In genomic region chr11:56045538-56045937, GRCh38 we compare ENCODE assay signal across 30 cellular contexts. TPM values are rescaled to one million over a fixed set of nuclear protein-coding genes. Genes with fewer than 3 reads are reported as not detected.
"Had no signal": no experiment of that assay in that cellular context is flagged by ENCODE, and none has a peak within 500 bp of the region (broad histone marks: within the 10 kb centered on the region; RNA-seq: fewer than 3 reads in every experiment).

No MANE protein-coding gene starts in this region.

- H3K9me3 ChIP-seq: testis, thoracic aorta, thyroid gland, tibial artery, transverse colon, upper lobe of right lung, uterus, vagina had no signal

- H3K4me1 ChIP-seq: stomach, suprapubic skin, testis, thyroid gland, tibial artery, tibial nerve, transverse colon, upper lobe of left lung, upper lobe of right lung, uterus, vagina had no signal

- H3K36me3 ChIP-seq: stomach, suprapubic skin, thoracic aorta, thyroid gland, tibial artery, tibial nerve, transverse colon, upper lobe of left lung, upper lobe of right lung, uterus, vagina had no signal

- DNase-seq: stimulated activated CD4-positive, alpha-beta T cell treated with anti-CD3 and anti-CD28 coated beads, Interleukin-2, amount 100 ng/mL, for 48 hours; stimulated activated CD4-positive, alpha-beta T cell treated with anti-CD3 and anti-CD28 coated beads, Interleukin-4, amount 100 ng/mL, for 1 hour; stimulated activated CD4-positive, alpha-beta T cell treated with anti-CD3 and anti-CD28 coated beads, Interleukin-4, amount 100 ng/mL, for 24 hours; stimulated activated CD4-positive, alpha-beta T cell treated with anti-CD3 and anti-CD28 coated beads, Interleukin-4, amount 100 ng/mL, for 4 hours; stimulated activated CD8-positive, alpha-beta memory T cell treated with anti-CD3 and anti-CD28 coated beads, Interleukin-4, amount 100 ng/mL, for 48 hours; stimulated activated naive B cell treated with anti-CD40 and anti-IgM and Interleukin-4, amounts not matched to agents 10 μg/mL and 1 μg/mL and 100 μg/mL, for 72 hours; stimulated activated naive CD4-positive, alpha-beta T cell; stimulated activated naive CD4-positive, alpha-beta T cell treated with Interleukin-2 at 50 U/mL for 16 hours; stimulated activated naive CD8-positive, alpha-beta T cell treated with anti-CD3 and anti-CD28 coated beads, Interleukin-15, amount 100 ng/mL, for 72 hours; stimulated activated naive CD8-positive, alpha-beta T cell treated with anti-CD3 and anti-CD28 coated beads, Interleukin-15, Interleukin-2, amounts not matched to agents 100 U/mL and 50 U/mL, for 24 hours; stomach; substantia nigra; testis; thyroid gland; tibial artery; transverse colon; trophoblast cell; upper lobe of left lung; upper lobe of right lung; uterus had no signal

- H3K27me3 ChIP-seq: stomach, suprapubic skin, testis, thyroid gland, tibial artery, tibial nerve, transverse colon, upper lobe of left lung, upper lobe of right lung, uterus, vagina had no signal

- ATAC-seq: stimulated activated effector memory CD8-positive, alpha-beta T cell treated with anti-CD3 and anti-CD28 coated beads, Interleukin-12 subunit alpha, Interleukin-12 subunit beta, amount 100 ng/mL, for 72 hours; stimulated activated memory B cell treated with anti-CD40 and anti-IgM and Interleukin-4, amounts not matched to agents 10 μg/mL and 1 μg/mL and 100 μg/mL, for 72 hours; stimulated activated naive B cell treated with anti-CD40 and anti-IgM and Interleukin-4, amounts not matched to agents 10 μg/mL and 1 μg/mL and 100 μg/mL, for 72 hours; stimulated activated naive CD8-positive, alpha-beta T cell treated with anti-CD3 and anti-CD28 coated beads, Interleukin-15, amount 100 ng/mL, for 72 hours; stimulated activated naive CD8-positive, alpha-beta T cell treated with anti-CD3 and anti-CD28 coated beads, Interleukin-15, Interleukin-2, amounts not matched to agents 100 U/mL and 50 U/mL, for 24 hours; upper lobe of right lung had no signal

- H3K27ac ChIP-seq: stomach, suprapubic skin, testis, thoracic aorta, thyroid gland, tibial artery, tibial nerve, transverse colon, upper lobe of left lung, upper lobe of right lung, uterus, vagina had no signal

- H3K4me3 ChIP-seq: stomach, suprapubic skin, testis, thoracic aorta, thyroid gland, tibial artery, tibial nerve, transverse colon, upper lobe of left lung, upper lobe of right lung, uterus, vagina had no signal

RNA-seq across cellular contexts. Expression of gene OR5AS1, which starts 18.1 kb away (rescaled TPM):
- total RNA-seq: stomach, subcutaneous adipose tissue, suprapubic skin, temporal lobe, thoracic aorta, thyroid gland, tibial nerve, transverse colon, upper lobe of left lung, upper lobe of right lung, ureter, urinary bladder, uterus, vagina had no signal

RNA-seq across cellular contexts. Expression of gene OR8I2, which starts 47.6 kb away (rescaled TPM):
- total RNA-seq: stomach, subcutaneous adipose tissue, suprapubic skin, temporal lobe, testis, thoracic aorta, thyroid gland, tibial nerve, transverse colon, upper lobe of left lung, upper lobe of right lung, ureter, urinary bladder, uterus, vagina had no signal

RNA-seq across cellular contexts. Expression of gene OR5F1, which starts 51.1 kb away (rescaled TPM):
- total RNA-seq: stomach, subcutaneous adipose tissue, suprapubic skin, temporal lobe, testis, thoracic aorta, thyroid gland, tibial nerve, transverse colon, upper lobe of left lung, upper lobe of right lung, ureter, urinary bladder, uterus, vagina had no signal

RNA-seq across cellular contexts. Expression of gene OR8H2, which starts 57.9 kb away (rescaled TPM):
- total RNA-seq: stomach, subcutaneous adipose tissue, suprapubic skin, temporal lobe, testis, thoracic aorta, thyroid gland, tibial nerve, transverse colon, upper lobe of left lung, upper lobe of right lung, ureter, urinary bladder, uterus, vagina had no signal
